In genomic region chr12:6547987-6548386, GRCh38 we compare ENCODE assay signal across 10 cellular contexts. TPM values are rescaled to one million over a fixed set of nuclear protein-coding genes. Genes with fewer than 3 reads are reported as not detected.
DNase-seq lines count a peak whose midpoint lies in the region; ATAC-seq, FAIRE-seq and TF ChIP-seq lines count a peak whose summit lies in the region.
"Had no signal": no experiment of that assay in that cellular context is flagged by ENCODE, and none has a peak within 500 bp of the region (broad histone marks: within the 10 kb centered on the region; RNA-seq: fewer than 3 reads in every experiment).

No MANE protein-coding gene starts in this region.

- no peak for TF ChIP-seq CTCF in activated CD8-positive, alpha-beta T cell treated with anti-CD3 and anti-CD28 coated beads for 36 hours (IDR thresholded peaks at IDR 0.05)
- no peak for TF ChIP-seq CTCF in chondrocyte (IDR thresholded peaks at IDR 0.05)

- H3K36me3 Mint-ChIP-seq in activated CD8-positive, alpha-beta T cell treated with anti-CD3 and anti-CD28 coated beads, Interleukin-2, amount 10 ng/mL, durations not matched to agents 7 days and 5 days (ENCODE audit: low read depth), result peaks cover 44% of the 10 kb centered on the region
- peaks cover 14% of the 10 kb centered on the region for H3K36me3 Mint-ChIP-seq in activated CD8-positive, alpha-beta T cell treated with anti-CD3 and anti-CD28 coated beads for 36 hours (ENCODE audit: low read depth)
- peaks cover 17% of the 10 kb centered on the region for H3K36me3 Mint-ChIP-seq in chondrocyte (ENCODE audit: low read depth)
- H3K36me3 Mint-ChIP-seq in activated CD8-positive, alpha-beta memory T cell treated with anti-CD3 and anti-CD28 coated beads, Interleukin-2, amount 10 ng/mL, durations not matched to agents 7 days and 5 days, result peaks cover 25% of the 10 kb centered on the region
- H3K36me3 Mint-ChIP-seq in T-helper 17 cell (ENCODE audit: low read depth), result peaks cover 9% of the 10 kb centered on the region

- intact Hi-C loops in activated CD8-positive, alpha-beta T cell treated with anti-CD3 and anti-CD28 coated beads for 36 hours (cut with micrococcal nuclease), result no loop called here

- H3K9me3 ChIP-seq in mesenchymal stem cell (ENCODE audit: control insufficient read depth, low read length) (no peaks in the 10 kb centered on the region), T-helper 17 cell (ENCODE audit: control insufficient read depth, low read length, poor library complexity, severe bottlenecking) (no peaks in the 10 kb centered on the region)

- no peak overlapping the region for H3K4me3 Mint-ChIP-seq in activated CD8-positive, alpha-beta T cell treated with anti-CD3 and anti-CD28 coated beads, Interleukin-2, amount 10 ng/mL, durations not matched to agents 7 days and 5 days
- no peak overlapping the region for H3K4me3 Mint-ChIP-seq in activated CD8-positive, alpha-beta T cell treated with anti-CD3 and anti-CD28 coated beads for 36 hours
- H3K4me3 Mint-ChIP-seq in chondrocyte (ENCODE audit: unreplicated experiment) (peak overlapping the region; percentile 57), T-helper 17 cell (no peak overlapping the region)
- H3K4me3 Mint-ChIP-seq in activated CD8-positive, alpha-beta memory T cell treated with anti-CD3 and anti-CD28 coated beads, Interleukin-2, amount 10 ng/mL, durations not matched to agents 7 days and 5 days, result no peak overlapping the region

- peak overlapping the region; percentile 83 to 86 for H3K4ac ChIP-seq in mesenchymal stem cell (ENCODE audit: low read depth in 1 of 2, low read length in 2 of 2)

- H3K36me3 ChIP-seq in mesenchymal stem cell (ENCODE audit: control insufficient read depth in 1 of 2, insufficient read depth in 2 of 2, low read depth in 1 of 2, low read length in 2 of 2), result peaks cover 46 to 63% of the 10 kb centered on the region in 2 experiments

- peak overlapping the region; percentile 34 for H3K4me2 ChIP-seq in mesenchymal stem cell (ENCODE audit: low read length, poor library complexity, severe bottlenecking)

- H3K27ac ChIP-seq in mesenchymal stem cell (ENCODE audit: low read length, poor library complexity, severe bottlenecking), result peak overlapping the region; percentile 88
- H3K27ac ChIP-seq: 22Rv1 had no signal

- peak overlapping the region in 1 of 2 experiments; percentile 84 for H3K23ac ChIP-seq in mesenchymal stem cell (ENCODE audit: low read length in 2 of 2)

- peak overlapping the region; percentile 71 for H2BK120ac ChIP-seq in mesenchymal stem cell (ENCODE audit: low read depth, low read length)

- H3K27me3 ChIP-seq in mesenchymal stem cell (ENCODE audit: control insufficient read depth in 1 of 2, insufficient read depth in 1 of 2, low read length in 2 of 2), result no peaks in the 10 kb centered on the region

- H3K18ac ChIP-seq in mesenchymal stem cell (ENCODE audit: low read depth in 1 of 2, low read length in 2 of 2), result peak overlapping the region; percentile 78 to 88

- peak overlapping the region; percentile 68 for H2BK15ac ChIP-seq in mesenchymal stem cell (ENCODE audit: low read depth, poor library complexity, severe bottlenecking)

- H4K91ac ChIP-seq in mesenchymal stem cell (ENCODE audit: low read length), result peak overlapping the region; percentile 92

- no peak overlapping the region for H2AFZ ChIP-seq in mesenchymal stem cell (ENCODE audit: low read depth, low read length)

- H3K4me1 Mint-ChIP-seq in activated CD8-positive, alpha-beta T cell treated with anti-CD3 and anti-CD28 coated beads, Interleukin-2, amount 10 ng/mL, durations not matched to agents 7 days and 5 days (ENCODE audit: low read depth), result peaks cover 28% of the 10 kb centered on the region
- peaks cover 19% of the 10 kb centered on the region for H3K4me1 Mint-ChIP-seq in activated CD8-positive, alpha-beta T cell treated with anti-CD3 and anti-CD28 coated beads for 36 hours (ENCODE audit: low read depth)
- H3K4me1 Mint-ChIP-seq in chondrocyte (ENCODE audit: low read depth) (peaks cover 54% of the 10 kb centered on the region), T-helper 17 cell (peaks cover 16% of the 10 kb centered on the region)
- peaks cover 15% of the 10 kb centered on the region for H3K4me1 Mint-ChIP-seq in activated CD8-positive, alpha-beta memory T cell treated with anti-CD3 and anti-CD28 coated beads, Interleukin-2, amount 10 ng/mL, durations not matched to agents 7 days and 5 days

- H3K4me1 ChIP-seq in mesenchymal stem cell (ENCODE audit: control insufficient read depth, insufficient read depth, low read depth, low read length), result peaks cover 46% of the 10 kb centered on the region

- WGBS in mesenchymal stem cell, result 36% methylated on average over 7 of the region's 9 CpGs

- ATAC-seq in activated CD8-positive, alpha-beta T cell treated with anti-CD3 and anti-CD28 coated beads, Interleukin-2, amount 10 ng/mL, durations not matched to agents 7 days and 5 days, result no peak
- ATAC-seq in activated CD8-positive, alpha-beta T cell treated with anti-CD3 and anti-CD28 coated beads for 36 hours, result no peak
- no peak for ATAC-seq in activated CD8-positive, alpha-beta memory T cell treated with anti-CD3 and anti-CD28 coated beads, Interleukin-2, amount 10 ng/mL, durations not matched to agents 7 days and 5 days
- no peak for ATAC-seq in T-helper 17 cell

- peak overlapping the region; percentile 75 to 91 for H2BK12ac ChIP-seq in mesenchymal stem cell (ENCODE audit: low read length in 2 of 2)

- H4K8ac ChIP-seq in mesenchymal stem cell (ENCODE audit: low read length), result peak overlapping the region; percentile 83

- POLR2A ChIA-PET in activated CD8-positive, alpha-beta T cell treated with anti-CD3 and anti-CD28 coated beads, Interleukin-2, amount 10 ng/mL, durations not matched to agents 7 days and 5 days (lab: Charles Lee), result no interaction called here
- POLR2A ChIA-PET in activated CD8-positive, alpha-beta T cell treated with anti-CD3 and anti-CD28 coated beads for 36 hours (lab: Charles Lee), result interaction anchor here (1.6 to 18.1 kb wide), 2 partner anchors 9 to 10 kb away, joined by 3 to 264 read pairs; partner anchors contain the start of gene GAPDH

- H3K27ac Mint-ChIP-seq in activated CD8-positive, alpha-beta T cell treated with anti-CD3 and anti-CD28 coated beads, Interleukin-2, amount 10 ng/mL, durations not matched to agents 7 days and 5 days, result peak overlapping the region; percentile 30
- H3K27ac Mint-ChIP-seq in activated CD8-positive, alpha-beta T cell treated with anti-CD3 and anti-CD28 coated beads for 36 hours, result no peak overlapping the region
- H3K27ac Mint-ChIP-seq in chondrocyte (ENCODE audit: unreplicated experiment), result peak overlapping the region; percentile 95
- no peak overlapping the region for H3K27ac Mint-ChIP-seq in activated CD8-positive, alpha-beta memory T cell treated with anti-CD3 and anti-CD28 coated beads, Interleukin-2, amount 10 ng/mL, durations not matched to agents 7 days and 5 days
- no peak overlapping the region for H3K27ac Mint-ChIP-seq in T-helper 17 cell

- H3K27me3 Mint-ChIP-seq in activated CD8-positive, alpha-beta T cell treated with anti-CD3 and anti-CD28 coated beads, Interleukin-2, amount 10 ng/mL, durations not matched to agents 7 days and 5 days (ENCODE audit: low read depth), result no peaks in the 10 kb centered on the region
- no peaks in the 10 kb centered on the region for H3K27me3 Mint-ChIP-seq in activated CD8-positive, alpha-beta T cell treated with anti-CD3 and anti-CD28 coated beads for 36 hours
- H3K27me3 Mint-ChIP-seq in chondrocyte (ENCODE audit: low read depth), result no peaks in the 10 kb centered on the region
- H3K27me3 Mint-ChIP-seq in activated CD8-positive, alpha-beta memory T cell treated with anti-CD3 and anti-CD28 coated beads, Interleukin-2, amount 10 ng/mL, durations not matched to agents 7 days and 5 days, result no peaks in the 10 kb centered on the region
- no peaks in the 10 kb centered on the region for H3K27me3 Mint-ChIP-seq in T-helper 17 cell

- H3K4me3 ChIP-seq in mesenchymal stem cell (ENCODE audit: insufficient read depth in 1 of 2, low read depth in 1 of 2, low read length in 2 of 2), result peak overlapping the region in 1 of 2 experiments; percentile 78

- FAIRE-seq in urothelium cell line (lab: Jason Lieb, UNC), result peak; percentile 27

- no peak for DNase-seq in activated CD8-positive, alpha-beta T cell treated with anti-CD3 and anti-CD28 coated beads, Interleukin-2, amount 10 ng/mL, durations not matched to agents 7 days and 5 days
- DNase-seq in activated CD8-positive, alpha-beta T cell treated with anti-CD3 and anti-CD28 coated beads for 36 hours, result no peak
- DNase-seq in chondrocyte (ENCODE audit: low spot score) (no peak), mesenchymal stem cell (peak; percentile 82), urothelium cell line (ENCODE audit: low spot score) (peak; percentile 75), T-helper 17 cell (no peak), NCI-H2107 (lab: John Stamatoyannopoulos, UW) (no peak)
- DNase-seq in activated CD8-positive, alpha-beta memory T cell treated with anti-CD3 and anti-CD28 coated beads, Interleukin-2, amount 10 ng/mL, durations not matched to agents 7 days and 5 days, result no peak
- DNase-seq: activated CD8-positive, alpha-beta memory T cell treated with anti-CD3 and anti-CD28 coated beads, Interleukin-2, amount 50 U/mL, for 48 hours had no signal

- peaks cover 20% of the 10 kb centered on the region for H3K79me1 ChIP-seq in mesenchymal stem cell (replicated peaks; ENCODE audit: low read length, poor library complexity, severe bottlenecking)

- no peaks in the 10 kb centered on the region for H3K9me3 Mint-ChIP-seq in activated CD8-positive, alpha-beta T cell treated with anti-CD3 and anti-CD28 coated beads, Interleukin-2, amount 10 ng/mL, durations not matched to agents 7 days and 5 days (ENCODE audit: insufficient read depth)
- no peaks in the 10 kb centered on the region for H3K9me3 Mint-ChIP-seq in activated CD8-positive, alpha-beta T cell treated with anti-CD3 and anti-CD28 coated beads for 36 hours
- H3K9me3 Mint-ChIP-seq in chondrocyte (ENCODE audit: low read depth), result no peaks in the 10 kb centered on the region
- H3K9me3 Mint-ChIP-seq in activated CD8-positive, alpha-beta memory T cell treated with anti-CD3 and anti-CD28 coated beads, Interleukin-2, amount 10 ng/mL, durations not matched to agents 7 days and 5 days (ENCODE audit: low read depth), result no peaks in the 10 kb centered on the region

- CTCF ChIA-PET in activated CD8-positive, alpha-beta T cell treated with anti-CD3 and anti-CD28 coated beads, Interleukin-2, amount 10 ng/mL, durations not matched to agents 7 days and 5 days (lab: Charles Lee), result interaction anchor here (2.1 kb wide), 1 partner anchor 11 kb away, joined by 7 read pairs; no protein-coding TSS in a partner anchor
- CTCF ChIA-PET in activated CD8-positive, alpha-beta T cell treated with anti-CD3 and anti-CD28 coated beads for 36 hours (lab: Charles Lee), result interaction anchor here (3.1 kb wide), 1 partner anchor 10 kb away, joined by 28 read pairs; no protein-coding TSS in a partner anchor
- CTCF ChIA-PET in activated CD8-positive, alpha-beta memory T cell treated with anti-CD3 and anti-CD28 coated beads, Interleukin-2, amount 10 ng/mL, durations not matched to agents 7 days and 5 days (lab: Charles Lee), result interaction anchor here (10.6 kb wide), 1 partner anchor 9 kb away, joined by 140 read pairs; the partner anchor contains the start of gene GAPDH

- H2BK5ac ChIP-seq in mesenchymal stem cell (ENCODE audit: low read depth, low read length, poor library complexity, severe bottlenecking), result peak overlapping the region; percentile 66

- peak overlapping the region; percentile 98 for H3K9ac ChIP-seq in mesenchymal stem cell (ENCODE audit: low read length)

- peak overlapping the region; percentile 85 for H2AK5ac ChIP-seq in mesenchymal stem cell (ENCODE audit: low read length, severe bottlenecking)

- H3K14ac ChIP-seq in mesenchymal stem cell (ENCODE audit: low read length in 2 of 2), result peak overlapping the region in 1 of 2 experiments; percentile 47

RNA-seq across cellular contexts. Expression of gene IFFO1, which starts 7.9 kb away (rescaled TPM):
- 10 to 100 TPM; 24.9 to 25.5 TPM for total RNA-seq in activated CD8-positive, alpha-beta T cell treated with anti-CD3 and anti-CD28 coated beads, Interleukin-2, amount 10 ng/mL, durations not matched to agents 7 days and 5 days
- total RNA-seq in activated CD8-positive, alpha-beta T cell treated with anti-CD3 and anti-CD28 coated beads for 36 hours, result 1 to 10 TPM; 7.8 to 8.5 TPM
- 29.0 to 29.5 TPM (median 29.2 TPM) in 3 replicates for total RNA-seq in chondrocyte
- 26.1 TPM for polyA plus RNA-seq in mesenchymal stem cell (2013, experiment 1 of 2)
- polyA plus RNA-seq in mesenchymal stem cell (2013, experiment 2 of 2), result 25.6 TPM
- 10 to 100 TPM; 29.3 to 30.0 TPM for total RNA-seq in activated CD8-positive, alpha-beta memory T cell treated with anti-CD3 and anti-CD28 coated beads, Interleukin-2, amount 10 ng/mL, durations not matched to agents 7 days and 5 days
- 10 to 100 TPM; 29.3 to 37.3 TPM for total RNA-seq in T-helper 17 cell

RNA-seq across cellular contexts. Expression of gene GAPDH, which starts 13.7 kb away (rescaled TPM):
- total RNA-seq in activated CD8-positive, alpha-beta T cell treated with anti-CD3 and anti-CD28 coated beads, Interleukin-2, amount 10 ng/mL, durations not matched to agents 7 days and 5 days, result 1,000 to 10,000 TPM; 6,175 to 6,471 TPM
- total RNA-seq in activated CD8-positive, alpha-beta T cell treated with anti-CD3 and anti-CD28 coated beads for 36 hours, result 1,000 to 10,000 TPM; 9,109 to 9,234 TPM
- total RNA-seq in chondrocyte (2,133 to 3,148 TPM (median 3,067 TPM) in 3 replicates), T-helper 17 cell (100 to 1,000 TPM; 640 to 695 TPM)
- polyA plus RNA-seq in mesenchymal stem cell (2013, experiment 1 of 2), result 4,502 TPM
- polyA plus RNA-seq in mesenchymal stem cell (2013, experiment 2 of 2), result 4,557 TPM
- 1,000 to 10,000 TPM; 5,133 to 5,396 TPM for total RNA-seq in activated CD8-positive, alpha-beta memory T cell treated with anti-CD3 and anti-CD28 coated beads, Interleukin-2, amount 10 ng/mL, durations not matched to agents 7 days and 5 days

RNA-seq across cellular contexts. Expression of gene NOP2, which starts 20.1 kb away (rescaled TPM):
- 10 to 100 TPM; 84.2 to 87.6 TPM for total RNA-seq in activated CD8-positive, alpha-beta T cell treated with anti-CD3 and anti-CD28 coated beads, Interleukin-2, amount 10 ng/mL, durations not matched to agents 7 days and 5 days
- 10 to 100 TPM; 87.9 to 89.4 TPM for total RNA-seq in activated CD8-positive, alpha-beta T cell treated with anti-CD3 and anti-CD28 coated beads for 36 hours
- total RNA-seq in chondrocyte, result 27.1 to 39.3 TPM (median 32.5 TPM) in 3 replicates
- polyA plus RNA-seq in mesenchymal stem cell (2013, experiment 1 of 2), result 20.3 TPM
- 21.3 TPM for polyA plus RNA-seq in mesenchymal stem cell (2013, experiment 2 of 2)
- 100 to 1,000 TPM in 1 of 2 experiments, 10 to 100 TPM in 1; 76.7 to 117 TPM for total RNA-seq in activated CD8-positive, alpha-beta memory T cell treated with anti-CD3 and anti-CD28 coated beads, Interleukin-2, amount 10 ng/mL, durations not matched to agents 7 days and 5 days
- 100 to 1,000 TPM in 1 of 2 donors, 10 to 100 TPM in 1; 90.0 to 122 TPM for total RNA-seq in T-helper 17 cell

RNA-seq across cellular contexts. Expression of gene NCAPD2, which starts 54.1 kb away (rescaled TPM):
- total RNA-seq in activated CD8-positive, alpha-beta T cell treated with anti-CD3 and anti-CD28 coated beads, Interleukin-2, amount 10 ng/mL, durations not matched to agents 7 days and 5 days, result 100 to 1,000 TPM; 195 to 201 TPM
- 100 to 1,000 TPM; 195 to 196 TPM for total RNA-seq in activated CD8-positive, alpha-beta T cell treated with anti-CD3 and anti-CD28 coated beads for 36 hours
- total RNA-seq in chondrocyte (23.0 to 27.7 TPM (median 25.0 TPM) in 3 replicates), T-helper 17 cell (10 to 100 TPM; 16.9 to 24.3 TPM)
- polyA plus RNA-seq in mesenchymal stem cell (2013, experiment 1 of 2), result 11.7 TPM
- polyA plus RNA-seq in mesenchymal stem cell (2013, experiment 2 of 2), result 11.1 TPM
- total RNA-seq in activated CD8-positive, alpha-beta memory T cell treated with anti-CD3 and anti-CD28 coated beads, Interleukin-2, amount 10 ng/mL, durations not matched to agents 7 days and 5 days, result 100 to 1,000 TPM; 173 to 200 TPM

RNA-seq across cellular contexts. Expression of gene MRPL51, which starts 54.9 kb away (rescaled TPM):
- 100 to 1,000 TPM; 217 to 228 TPM for total RNA-seq in activated CD8-positive, alpha-beta T cell treated with anti-CD3 and anti-CD28 coated beads, Interleukin-2, amount 10 ng/mL, durations not matched to agents 7 days and 5 days
- 100 to 1,000 TPM; 230 to 254 TPM for total RNA-seq in activated CD8-positive, alpha-beta T cell treated with anti-CD3 and anti-CD28 coated beads for 36 hours
- total RNA-seq in chondrocyte, result 169 to 201 TPM (median 170 TPM) in 3 replicates
- 573 TPM for polyA plus RNA-seq in mesenchymal stem cell (2013, experiment 1 of 2)
- polyA plus RNA-seq in mesenchymal stem cell (2013, experiment 2 of 2), result 577 TPM
- total RNA-seq in activated CD8-positive, alpha-beta memory T cell treated with anti-CD3 and anti-CD28 coated beads, Interleukin-2, amount 10 ng/mL, durations not matched to agents 7 days and 5 days, result 100 to 1,000 TPM; 191 to 271 TPM
- total RNA-seq in T-helper 17 cell, result 10 to 100 TPM; 36.6 to 42.2 TPM

Comparison
In these comparisons a context has a peak if more than half of its experiments do, and no peak if none do; other contexts are left out.
1. H3K27ac Mint-ChIP-seq: peak in activated CD8-positive, alpha-beta T cell treated with anti-CD3 and anti-CD28 coated beads, Interleukin-2, amount 10 ng/mL, durations not matched to agents 7 days and 5 days (single experiment) and chondrocyte (single experiment); none in activated CD8-positive, alpha-beta T cell treated with anti-CD3 and anti-CD28 coated beads for 36 hours (single experiment), activated CD8-positive, alpha-beta memory T cell treated with anti-CD3 and anti-CD28 coated beads, Interleukin-2, amount 10 ng/mL, durations not matched to agents 7 days and 5 days (single experiment) and T-helper 17 cell (single experiment).
2. DNase-seq: peak in mesenchymal stem cell (single experiment) and urothelium cell line (single experiment); none in activated CD8-positive, alpha-beta T cell treated with anti-CD3 and anti-CD28 coated beads, Interleukin-2, amount 10 ng/mL, durations not matched to agents 7 days and 5 days (single experiment), activated CD8-positive, alpha-beta T cell treated with anti-CD3 and anti-CD28 coated beads for 36 hours (single experiment), chondrocyte (single experiment), activated CD8-positive, alpha-beta memory T cell treated with anti-CD3 and anti-CD28 coated beads, Interleukin-2, amount 10 ng/mL, durations not matched to agents 7 days and 5 days (single experiment), T-helper 17 cell (0 of 3) and NCI-H2107 (single experiment).